In the genomic region with DNA sequence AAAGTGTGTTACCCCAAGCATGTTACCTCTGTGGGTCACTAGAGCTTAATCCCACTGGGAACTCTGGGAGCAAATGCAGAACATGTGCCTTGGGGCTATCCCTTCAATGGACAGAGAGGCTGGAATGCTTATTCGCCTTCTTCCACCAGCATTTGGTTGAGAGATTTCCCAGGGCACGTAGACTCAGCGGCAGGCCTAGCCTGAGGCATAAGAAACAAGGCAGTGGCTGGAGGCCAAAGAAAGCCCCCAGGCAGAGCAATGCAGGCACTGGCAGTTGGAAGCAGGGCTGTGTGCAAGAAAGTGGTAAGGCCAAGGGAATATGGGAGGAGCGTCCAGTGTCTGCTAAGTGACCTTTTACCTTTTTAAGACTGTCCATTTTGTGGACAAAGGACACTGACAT, we compare ENCODE assay signal across 25 cellular contexts.
"Had no signal": no experiment of that assay in that cellular context is flagged by ENCODE, and none has a peak within 500 bp of the region (broad histone marks: within the 10 kb centered on the region; RNA-seq: fewer than 3 reads in every experiment).

No MANE protein-coding gene starts in this region.

- H3K9me3 Mint-ChIP-seq: activated CD4-positive, alpha-beta T cell treated with anti-CD3 and anti-CD28 coated beads, Interleukin-2, amount 10 ng/mL, durations not matched to agents 7 days and 5 days had no signal

- H3K36me3 Mint-ChIP-seq: activated CD4-positive, alpha-beta memory T cell treated with anti-CD3 and anti-CD28 coated beads for 36 hours; brain had no signal

- H3K4me3 ChIP-seq: Peyer's patch, SJSA1 had no signal

- H3K27ac ChIP-seq: Peyer's patch, RWPE1, SJSA1 had no signal

- H3K36me3 ChIP-seq: Peyer's patch, SJSA1 had no signal

- H3K27me3 ChIP-seq: Peyer's patch, SJSA1 had no signal

- H3K9me3 ChIP-seq: Peyer's patch, SJSA1 had no signal

- H3K4me1 Mint-ChIP-seq: activated CD4-positive, alpha-beta T cell treated with anti-CD3 and anti-CD28 coated beads, Interleukin-2, amount 10 ng/mL, durations not matched to agents 7 days and 5 days; activated naive CD8-positive, alpha-beta T cell treated with anti-CD3 and anti-CD28 coated beads, Interleukin-2, amount 50 U/mL, for 24 hours had no signal

- H3K27ac Mint-ChIP-seq: activated CD4-positive, alpha-beta memory T cell treated with anti-CD3 and anti-CD28 coated beads for 36 hours; activated CD4-positive, alpha-beta T cell treated with anti-CD3 and anti-CD28 coated beads, Interleukin-2, amount 10 ng/mL, durations not matched to agents 7 days and 5 days; activated naive CD4-positive, alpha-beta T cell treated with anti-CD3 and anti-CD28 coated beads, Interleukin-2, amount 50 U/mL, for 72 hours; activated naive CD8-positive, alpha-beta T cell treated with anti-CD3 and anti-CD28 coated beads, Interleukin-2, amount 50 U/mL, for 24 hours; brain; T-helper 1 cell treated with Interleukin-12 subunit alpha and Interleukin-12 subunit beta and Interleukin-4 antibody, amounts not matched to agents 30 μg/mL and 1 μg/mL, for 36 hours had no signal

- ATAC-seq: activated naive CD4-positive, alpha-beta T cell treated with anti-CD3 and anti-CD28 coated beads, Interleukin-2, amount 50 U/mL, for 72 hours; activated naive CD8-positive, alpha-beta T cell treated with anti-CD3 and anti-CD28 coated beads, Interleukin-2, amount 50 U/mL, for 24 hours; activated T-cell treated with anti-CD3 and anti-CD28 coated beads, Interleukin-2, amount 50 U/mL, for 4 hours; SK-N-SH treated with all-trans-retinoic acid at 6 μM for 48 hours had no signal

- DNase-seq: activated CD4-positive, alpha-beta memory T cell treated with anti-CD3 and anti-CD28 coated beads for 36 hours; activated CD4-positive, alpha-beta T cell treated with anti-CD3 and anti-CD28 coated beads, Interleukin-2, amount 10 ng/mL, durations not matched to agents 7 days and 5 days; activated CD4-positive, CD25-positive, alpha-beta regulatory T cell; activated CD8-positive, alpha-beta memory T cell treated with anti-CD3 and anti-CD28 coated beads for 24 hours; activated effector memory CD4-positive, alpha-beta T cell treated with anti-CD3 and anti-CD28 coated beads, Interleukin-2, amount 50 U/mL, for 16 hours; activated naive CD4-positive, alpha-beta T cell treated with Interleukin-2 at 50 U/mL for 16 hours; activated naive CD8-positive, alpha-beta T cell treated with anti-CD3 and anti-CD28 coated beads, Interleukin-2, amount 50 U/mL, for 24 hours; activated T-cell treated with anti-CD3 and anti-CD28 coated beads, Interleukin-2, amount 50 U/mL, for 4 hours; amygdala; KBM-7; NCI-H1092; NCI-H1417; NCI-H1930; NCI-H2171 treated with DMSO at 0.1 percent for 48 hours; NCI-H226; NCI-H526 treated with DMSO at 0.1 percent for 48 hours; NK-92 treated with Interleukin-12 subunit alpha and Interleukin-12 subunit beta, amount 100 ng/mL, for 24 hours; Peyer's patch; Right ventricle myocardium superior had no signal

- H3K27me3 Mint-ChIP-seq: activated CD4-positive, alpha-beta memory T cell treated with anti-CD3 and anti-CD28 coated beads for 36 hours; activated CD4-positive, alpha-beta T cell treated with anti-CD3 and anti-CD28 coated beads, Interleukin-2, amount 10 ng/mL, durations not matched to agents 7 days and 5 days; activated naive CD8-positive, alpha-beta T cell treated with anti-CD3 and anti-CD28 coated beads, Interleukin-2, amount 50 U/mL, for 24 hours; brain had no signal

- H3K4me3 Mint-ChIP-seq: activated CD4-positive, alpha-beta memory T cell treated with anti-CD3 and anti-CD28 coated beads for 36 hours; activated CD4-positive, alpha-beta T cell treated with anti-CD3 and anti-CD28 coated beads, Interleukin-2, amount 10 ng/mL, durations not matched to agents 7 days and 5 days; activated naive CD8-positive, alpha-beta T cell treated with anti-CD3 and anti-CD28 coated beads, Interleukin-2, amount 50 U/mL, for 24 hours; activated T-cell treated with anti-CD3 and anti-CD28 coated beads, Interleukin-2, amount 50 U/mL, for 4 hours; brain; T-helper 1 cell treated with Interleukin-12 subunit alpha and Interleukin-12 subunit beta and Interleukin-4 antibody, amounts not matched to agents 30 μg/mL and 1 μg/mL, for 36 hours had no signal

- H3K4me1 ChIP-seq: Peyer's patch, SJSA1 had no signal
